ENCODE assay signal across 9 cellular contexts in the genomic region with DNA sequence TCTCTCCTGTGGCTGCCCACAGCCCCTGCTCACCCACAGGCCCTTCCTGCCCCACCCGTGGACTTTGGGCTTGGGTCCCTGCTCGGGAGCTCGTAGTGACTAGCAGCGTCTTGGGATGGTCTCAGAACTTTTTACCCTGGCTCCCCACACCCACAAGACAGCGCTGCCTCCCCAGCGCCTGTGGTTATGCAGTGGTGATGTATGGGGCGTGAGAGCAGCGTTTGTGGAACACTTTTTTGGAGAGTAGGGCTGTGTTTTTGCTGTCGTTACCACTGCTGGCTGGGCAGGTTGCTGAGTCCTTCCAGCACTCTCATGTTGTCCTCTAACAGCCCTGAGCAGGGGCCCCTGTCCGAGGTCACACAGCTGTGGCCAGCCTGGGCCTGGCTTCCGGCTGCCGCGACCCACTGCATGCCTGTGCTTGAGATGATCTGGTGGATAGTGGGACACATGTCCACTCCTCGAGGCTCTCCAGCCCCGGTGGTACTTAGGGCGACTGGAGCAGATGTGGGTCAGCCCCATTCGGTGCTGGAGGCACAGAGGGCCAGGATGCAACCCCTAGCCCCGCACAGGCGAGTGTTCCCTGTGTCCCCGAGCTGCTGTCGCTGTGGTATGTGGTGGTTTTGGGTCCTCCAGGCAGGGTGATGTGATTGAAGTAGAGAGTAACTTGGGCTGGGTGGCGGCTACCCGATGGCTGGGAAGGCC. TPM values are rescaled to one million over a fixed set of nuclear protein-coding genes. Genes with fewer than 3 reads are reported as not detected.
DNase-seq lines count a peak whose midpoint lies in the region; ATAC-seq and TF ChIP-seq lines count a peak whose summit lies in the region.
"Had no signal": no experiment of that assay in that cellular context is flagged by ENCODE, and none has a peak within 500 bp of the region (broad histone marks: within the 10 kb centered on the region; RNA-seq: fewer than 3 reads in every experiment).

No MANE protein-coding gene starts in this region.

- H3K4me3 Mint-ChIP-seq in IgD-negative memory B cell, result peak overlapping the region; percentile 90 to 99 (median 94)

- H3K79me2 ChIP-seq in hepatocyte, result peaks cover 64% of the 10 kb centered on the region

- DNase-seq in activated T-cell treated with anti-CD3 and anti-CD28 coated beads for 1 hour (ENCODE audit: low read depth), result peak; percentile 32
- DNase-seq in hepatocyte (ENCODE audit: low spot score), result no peak
- DNase-seq in stimulated activated CD8-positive, alpha-beta memory T cell treated with anti-CD3 and anti-CD28 coated beads, Interleukin-4, amount 100 ng/mL, for 48 hours, result peak; percentile 58
- DNase-seq in kidney glomerular epithelial cell (lab: John Stamatoyannopoulos, UW), result no peak
- no peak for DNase-seq in GM13976 (ENCODE audit: low spot score)
- DNase-seq: activated CD4-positive, CD25-positive, alpha-beta regulatory T cell had no signal

- no peaks in the 10 kb centered on the region for H3K9me2 ChIP-seq in hepatocyte (replicated peaks; ENCODE audit: insufficient read depth)

- H3K4me1 Mint-ChIP-seq in IgD-negative memory B cell, result peaks cover 20 to 27% (median 24%) of the 10 kb centered on the region in 3 donors

- in situ Hi-C loops in GM13976 (cut with MboI; ENCODE audit: low sequenced_read_pairs, unreplicated experiment), result no loop called here

- ATAC-seq in GM19397 (IDR thresholded peaks at IDR 0.05; ENCODE audit: unreplicated experiment) (no peak), HG02642 (IDR thresholded peaks at IDR 0.05; ENCODE audit: poor library complexity, unreplicated experiment) (no peak)

- 71% methylated on average over 23 of the region's 23 CpGs for WGBS in hepatocyte (ENCODE audit: low lambda C conversion rate, missing lambda C conversion rate)

- TF ChIP-seq CTCF in hepatocyte (IDR thresholded peaks at IDR 0.05; ENCODE audit: poor library complexity) (no peak), GM13976 (IDR thresholded peaks at IDR 0.05; ENCODE audit: borderline replicate concordance, control extremely low read depth, extremely low read depth, insufficient read depth, missing control alignments) (no peak)

- no peak overlapping the region for H2AFZ ChIP-seq in hepatocyte

- H3K27ac Mint-ChIP-seq in IgD-negative memory B cell, result peak overlapping the region; percentile 72 to 95 (median 89)

- no peak overlapping the region for H3K4me3 ChIP-seq in hepatocyte

- no peaks in the 10 kb centered on the region for H3K36me3 Mint-ChIP-seq in IgD-negative memory B cell

- peak overlapping the region; percentile 52 for H3K4me2 ChIP-seq in hepatocyte

- no peaks in the 10 kb centered on the region for H3K9me3 Mint-ChIP-seq in IgD-negative memory B cell

- peak overlapping the region; percentile 81 for H3K27ac ChIP-seq in hepatocyte

- H3K27me3 Mint-ChIP-seq in IgD-negative memory B cell, result no peaks in the 10 kb centered on the region

- no peaks in the 10 kb centered on the region for H3K27me3 ChIP-seq in hepatocyte

- H3K36me3 ChIP-seq in hepatocyte (replicated peaks; ENCODE audit: insufficient read depth, low read depth), result no peaks in the 10 kb centered on the region

- H3K9me3 ChIP-seq in hepatocyte (ENCODE audit: low read depth), result no peaks in the 10 kb centered on the region

- peaks cover 27% of the 10 kb centered on the region for H3K4me1 ChIP-seq in hepatocyte (ENCODE audit: insufficient read depth)

- H4K20me1 ChIP-seq in hepatocyte (ENCODE audit: insufficient read depth, poor library complexity, severe bottlenecking), result peaks cover 5% of the 10 kb centered on the region

RNA-seq across cellular contexts. Expression of a gene that starts 7.1 kb away (rescaled TPM):
- 18.4 TPM for polyA plus RNA-seq in IgD-negative memory B cell
- 21.2 and 21.8 TPM in 2 replicates for total RNA-seq in hepatocyte
- polyA plus RNA-seq in hepatocyte, result 31.0 and 32.6 TPM in 2 replicates

Comparison
In these comparisons a context has a peak if more than half of its experiments do, and no peak if none do; other contexts are left out.
1. DNase-seq: peak in activated T-cell treated with anti-CD3 and anti-CD28 coated beads for 1 hour (single experiment) and stimulated activated CD8-positive, alpha-beta memory T cell treated with anti-CD3 and anti-CD28 coated beads, Interleukin-4, amount 100 ng/mL, for 48 hours (single experiment); none in hepatocyte (single experiment), kidney glomerular epithelial cell (single experiment) and GM13976 (single experiment).